In the genomic region with DNA sequence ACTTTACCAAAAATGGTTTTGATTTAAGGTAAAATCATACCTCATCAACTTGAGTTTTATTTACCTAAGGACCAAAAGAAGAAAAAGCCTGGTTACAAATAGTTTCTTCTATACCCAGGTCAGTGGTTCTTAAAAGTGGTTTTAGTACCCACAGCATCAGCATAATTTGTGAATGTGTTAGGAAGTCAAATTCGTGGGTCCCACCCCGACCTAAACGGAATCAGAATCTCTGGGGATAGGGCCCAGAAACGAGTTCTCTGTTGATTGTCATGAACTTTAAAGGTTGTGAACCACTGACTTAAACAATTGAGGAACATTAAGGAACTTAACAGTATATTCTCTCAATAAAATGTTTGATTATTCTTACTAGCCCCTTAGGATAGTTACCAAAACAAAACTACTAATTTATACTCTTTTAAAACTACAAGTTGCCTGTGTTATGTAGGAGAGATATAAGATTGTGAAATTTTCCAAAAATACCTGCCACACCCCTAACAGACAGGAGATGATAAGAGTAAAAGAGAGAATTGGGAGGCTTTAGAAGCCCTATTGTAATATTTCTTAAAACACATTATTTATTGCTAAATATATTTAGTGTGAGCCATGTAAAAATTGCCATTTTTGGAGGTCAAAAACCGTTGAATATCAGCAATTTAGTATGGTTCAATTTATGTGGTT, we compare ENCODE assay signal across 9 cellular contexts. TPM values are rescaled to one million over a fixed set of nuclear protein-coding genes. Genes with fewer than 3 reads are reported as not detected.
A peak's percentile ranks its signal among the peaks of the same experiment; 100 is the strongest.
DNase-seq lines count a peak whose midpoint lies in the region; ATAC-seq, FAIRE-seq and TF ChIP-seq lines count a peak whose summit lies in the region.
"Had no signal": no experiment of that assay in that cellular context is flagged by ENCODE, and none has a peak within 500 bp of the region (broad histone marks: within the 10 kb centered on the region; RNA-seq: fewer than 3 reads in every experiment).

No MANE protein-coding gene starts in this region.

- H3K9ac ChIP-seq in HUES48 (ENCODE audit: low read depth, low read length) (peak overlapping the region; percentile 95), keratinocyte (ENCODE audit: control insufficient read depth, extremely low read depth, insufficient read depth, low read length) (peak overlapping the region; percentile 93)

- peak overlapping the region in 3 of 5 experiments; percentile 98 to 99 (median 99) for H3K27ac Mint-ChIP-seq in brain
- no peak overlapping the region for H3K27ac Mint-ChIP-seq in activated CD8-positive, alpha-beta T cell treated with anti-CD3 and anti-CD28 coated beads, Interleukin-2, amount 10 ng/mL, durations not matched to agents 7 days and 5 days

- H3K4me3 Mint-ChIP-seq in brain: peak overlapping the region; percentile 91 to 99 (median 96)
- no peak overlapping the region for H3K4me3 Mint-ChIP-seq in activated CD8-positive, alpha-beta T cell treated with anti-CD3 and anti-CD28 coated beads, Interleukin-2, amount 10 ng/mL, durations not matched to agents 7 days and 5 days

- H3K9me3 Mint-ChIP-seq in brain: no peaks in the 10 kb centered on the region
- H3K9me3 Mint-ChIP-seq in activated CD8-positive, alpha-beta T cell treated with anti-CD3 and anti-CD28 coated beads, Interleukin-2, amount 10 ng/mL, durations not matched to agents 7 days and 5 days (ENCODE audit: insufficient read depth): no peaks in the 10 kb centered on the region

- H3K36me3 Mint-ChIP-seq in brain: no peaks in the 10 kb centered on the region
- no peaks in the 10 kb centered on the region for H3K36me3 Mint-ChIP-seq in activated CD8-positive, alpha-beta T cell treated with anti-CD3 and anti-CD28 coated beads, Interleukin-2, amount 10 ng/mL, durations not matched to agents 7 days and 5 days (ENCODE audit: low read depth)

- CTCF ChIA-PET in activated CD8-positive, alpha-beta T cell treated with anti-CD3 and anti-CD28 coated beads, Interleukin-2, amount 10 ng/mL, durations not matched to agents 7 days and 5 days (lab: Charles Lee): no interaction called here

- no peaks in the 10 kb centered on the region; the same call in 1 of the 2 replicates for H3K27me3 ChIP-seq in HUES48 (ENCODE audit: control insufficient read depth, insufficient read depth, low read length)
- H3K27me3 ChIP-seq in keratinocyte (ENCODE audit: control insufficient read depth, extremely low read depth, insufficient read depth, low read length): no peaks in the 10 kb centered on the region
- H3K27me3 ChIP-seq in spleen (replicated peaks in 1 of 7): peaks cover 0 to 38% (median 5%) of the 10 kb centered on the region in 7 donors

- no peak for TF ChIP-seq POLR2A in spleen (IDR thresholded peaks at IDR 0.05)

- no peak for ATAC-seq in activated CD8-positive, alpha-beta T cell treated with anti-CD3 and anti-CD28 coated beads, Interleukin-2, amount 10 ng/mL, durations not matched to agents 7 days and 5 days
- no peak for ATAC-seq in HG03354 (IDR thresholded peaks at IDR 0.05; ENCODE audit: poor library complexity, severe bottlenecking, unreplicated experiment)

- no peaks in the 10 kb centered on the region for H3K79me2 ChIP-seq in keratinocyte (ENCODE audit: control insufficient read depth, insufficient read depth, low read length)

- intact Hi-C loops in spleen (cut with DNase I; ENCODE audit: low total_unique reads): no loop called here

- H3K4me1 ChIP-seq in HUES48 (ENCODE audit: control insufficient read depth, insufficient read depth, low read length): peaks cover 27% of the 10 kb centered on the region
- H3K4me1 ChIP-seq in keratinocyte (ENCODE audit: control insufficient read depth, extremely low read depth, insufficient read depth, low read length): peaks cover 10% of the 10 kb centered on the region
- peaks cover 0 to 18% (median 5%) of the 10 kb centered on the region in 6 donors for H3K4me1 ChIP-seq in spleen

- 54 to 74% (median 61%) methylated on average over 5 of the region's 5 CpGs for WGBS in spleen, 5 donors

- H2AFZ ChIP-seq in keratinocyte (ENCODE audit: control insufficient read depth, low read length): peak overlapping the region; percentile 99

- DNase-seq in keratinocyte (ENCODE audit: low read depth, low spot score) (no peak), spleen (no peak), NCI-H1105 treated with DMSO at 0.1 percent for 48 hours (lab: John Stamatoyannopoulos, UW) (no peak)
- no peak for DNase-seq in activated CD8-positive, alpha-beta T cell treated with anti-CD3 and anti-CD28 coated beads, Interleukin-2, amount 10 ng/mL, durations not matched to agents 7 days and 5 days
- no peak for DNase-seq in stimulated activated CD8-positive, alpha-beta memory T cell treated with anti-CD3 and anti-CD28 coated beads, Interleukin-4, amount 100 ng/mL, for 48 hours
- DNase-seq: activated CD4-positive, CD25-positive, alpha-beta regulatory T cell treated with anti-CD3 and anti-CD28 coated beads, Interleukin-2, amount 50 U/mL, for 72 hours had no signal

- dilution Hi-C loops in keratinocyte (cut with MboI; ENCODE audit: extremely low pct_ligation_motif_present, low sequenced_read_pairs): no loop called here

- H3K27ac ChIP-seq in HUES48 (ENCODE audit: low read depth, low read length): peak overlapping the region; percentile 97
- H3K27ac ChIP-seq in keratinocyte (ENCODE audit: control insufficient read depth, insufficient read depth, low read length): peak overlapping the region; percentile 84
- H3K27ac ChIP-seq in spleen: peak overlapping the region in 6 of 8 donors; percentile 17 to 88 (median 84)

- POLR2A ChIA-PET in activated CD8-positive, alpha-beta T cell treated with anti-CD3 and anti-CD28 coated beads, Interleukin-2, amount 10 ng/mL, durations not matched to agents 7 days and 5 days (lab: Charles Lee): no interaction called here

- H3K27me3 Mint-ChIP-seq in brain: peaks cover 15% of the 10 kb centered on the region
- H3K27me3 Mint-ChIP-seq in activated CD8-positive, alpha-beta T cell treated with anti-CD3 and anti-CD28 coated beads, Interleukin-2, amount 10 ng/mL, durations not matched to agents 7 days and 5 days (ENCODE audit: low read depth): peaks cover 16% of the 10 kb centered on the region

- H3K4me2 ChIP-seq in keratinocyte (ENCODE audit: control insufficient read depth, extremely low read depth, insufficient read depth, low read depth, low read length): peak overlapping the region; percentile 97

- TF ChIP-seq CTCF in brain (conservative IDR thresholded peaks at IDR 0.05) (no peak), keratinocyte (optimal IDR thresholded peaks at IDR 0.05 in 1 of 3, IDR thresholded peaks at IDR 0.05 in 1 of 3, conservative IDR thresholded peaks at IDR 0.05 in 1 of 3; ENCODE audit: extremely low read depth in 1 of 3, insufficient read depth in 2 of 3, low read length in 3 of 3) (no peak), spleen (IDR thresholded peaks at IDR 0.05 in 8 of 11, conservative IDR thresholded peaks at IDR 0.05 in 3 of 11) (no peak)

- H3K36me3 ChIP-seq in HUES48 (ENCODE audit: control insufficient read depth, insufficient read depth, low read length) (no peaks in the 10 kb centered on the region), keratinocyte (ENCODE audit: control insufficient read depth in 2 of 2, extremely low read depth in 1 of 2, insufficient read depth in 2 of 2, low read length in 2 of 2) (no peaks in the 10 kb centered on the region), spleen (no peaks in the 10 kb centered on the region)

- peaks cover 29% of the 10 kb centered on the region for H3K4me1 Mint-ChIP-seq in brain
- H3K4me1 Mint-ChIP-seq in activated CD8-positive, alpha-beta T cell treated with anti-CD3 and anti-CD28 coated beads, Interleukin-2, amount 10 ng/mL, durations not matched to agents 7 days and 5 days (ENCODE audit: low read depth): peaks cover 4% of the 10 kb centered on the region

- no peak for FAIRE-seq in keratinocyte (lab: Jason Lieb, UNC)

- H3K9me3 ChIP-seq in HUES48 (ENCODE audit: control insufficient read depth, insufficient read depth, low read length) (no peaks in the 10 kb centered on the region), keratinocyte (ENCODE audit: control insufficient read depth, low read depth, low read length) (no peaks in the 10 kb centered on the region), spleen (no peaks in the 10 kb centered on the region)

- H3K4me3 ChIP-seq in HUES48 (ENCODE audit: low read depth, low read length) (peak overlapping the region; percentile 84), keratinocyte (ENCODE audit: control insufficient read depth in 2 of 3, extremely low read depth in 1 of 3, insufficient read depth in 2 of 3, low read depth in 1 of 3, low read length in 3 of 3) (peak overlapping the region; percentile 68 to 94 (median 93)), spleen (peak overlapping the region in 6 of 8 donors; percentile 39 to 71 (median 54))

- no peaks in the 10 kb centered on the region for H3K9me1 ChIP-seq in keratinocyte (ENCODE audit: control insufficient read depth, extremely low read depth, insufficient read depth, low read length)

- no peaks in the 10 kb centered on the region for H4K20me1 ChIP-seq in keratinocyte (ENCODE audit: control insufficient read depth, extremely low read depth, insufficient read depth, low read length)

RNA-seq across cellular contexts. Expression of gene SLC25A21, which starts 0.7 kb away (rescaled TPM):
- polyA plus RNA-seq in brain (ENCODE audit: insufficient read depth, low read depth, low replicate concordance) (1.8 TPM), keratinocyte (0.28 to 0.66 TPM (median 0.40 TPM) in 3 replicates), spleen (under 1 TPM; 0.06 to 0.15 (median 0.07) TPM)
- polyA plus RNA-seq in keratinocyte (2011; ENCODE audit: low read depth): 0.31 TPM
- 0.25 and 0.57 TPM in 2 replicates for polyA plus RNA-seq in keratinocyte (2011; cell fraction: cytosol; rRNA removed)
- polyA plus RNA-seq in keratinocyte (2011; cell fraction: nucleus; rRNA removed): 0.22 and 0.48 TPM in 2 replicates
- polyA plus RNA-seq in keratinocyte (2012; ENCODE audit: low replicate concordance): 0.28 and 0.39 TPM in 2 replicates
- polyA minus RNA-seq in keratinocyte: 0.07 to 1.4 TPM (median 0.99 TPM) in 3 replicates
- polyA minus RNA-seq in keratinocyte (2011; cell fraction: cytosol; rRNA and poly(A)+ RNA removed): not detected
- polyA minus RNA-seq in keratinocyte (2011; cell fraction: nucleus; rRNA and poly(A)+ RNA removed): 0.21 and 2.2 TPM in 2 replicates
- total RNA-seq in spleen: 1 to 10 TPM in 1 of 7 donors, under 1 TPM in 4, not detected in 2; 0.16 to 1.1 (median 0.33) TPM
- total RNA-seq in activated CD8-positive, alpha-beta T cell treated with anti-CD3 and anti-CD28 coated beads, Interleukin-2, amount 10 ng/mL, durations not matched to agents 7 days and 5 days: not detected

RNA-seq across cellular contexts. Expression of gene MIPOL1, which starts 24.7 kb away (rescaled TPM):
- 2.1 TPM for polyA plus RNA-seq in brain (ENCODE audit: insufficient read depth, low read depth, low replicate concordance)
- 6.1 to 10.9 TPM (median 6.1 TPM) in 3 replicates for polyA plus RNA-seq in keratinocyte
- polyA plus RNA-seq in keratinocyte (2011; ENCODE audit: low read depth): 38.9 TPM
- 4.0 and 9.5 TPM in 2 replicates for polyA plus RNA-seq in keratinocyte (2011; cell fraction: cytosol; rRNA removed)
- 8.4 and 9.9 TPM in 2 replicates for polyA plus RNA-seq in keratinocyte (2011; cell fraction: nucleus; rRNA removed)
- 4.7 and 5.9 TPM in 2 replicates for polyA plus RNA-seq in keratinocyte (2012; ENCODE audit: low replicate concordance)
- 0.69 to 19.1 TPM (median 3.8 TPM) in 3 replicates for polyA minus RNA-seq in keratinocyte
- polyA minus RNA-seq in keratinocyte (2011; cell fraction: cytosol; rRNA and poly(A)+ RNA removed): 5.4 TPM
- 19.7 and 49.8 TPM in 2 replicates for polyA minus RNA-seq in keratinocyte (2011; cell fraction: nucleus; rRNA and poly(A)+ RNA removed)
- total RNA-seq in spleen: 10 to 100 TPM in 3 of 7 donors, 1 to 10 TPM in 4; 3.4 to 15.5 (median 9.0) TPM
- polyA plus RNA-seq in spleen: 1 to 10 TPM in 1 of 3 donors, under 1 TPM in 2; 0.50 to 1.2 (median 0.65) TPM
- total RNA-seq in activated CD8-positive, alpha-beta T cell treated with anti-CD3 and anti-CD28 coated beads, Interleukin-2, amount 10 ng/mL, durations not matched to agents 7 days and 5 days: not detected
